In genomic region chr3:112378989-112379692, GRCh38 we compare ENCODE assay signal across 11 cellular contexts. TPM values are rescaled to one million over a fixed set of nuclear protein-coding genes. Genes with fewer than 3 reads are reported as not detected.
DNase-seq lines count a peak whose midpoint lies in the region; ATAC-seq and TF ChIP-seq lines count a peak whose summit lies in the region.
"Had no signal": no experiment of that assay in that cellular context is flagged by ENCODE, and none has a peak within 500 bp of the region (broad histone marks: within the 10 kb centered on the region; RNA-seq: fewer than 3 reads in every experiment).

No MANE protein-coding gene starts in this region.

- no peak for TF ChIP-seq CTCF in fibroblast of the aortic adventitia (IDR thresholded peaks at IDR 0.05; ENCODE audit: insufficient read depth, low read length)

- no peaks in the 10 kb centered on the region for H3K4me1 Mint-ChIP-seq in stimulated activated effector memory CD8-positive, alpha-beta T cell treated with anti-CD3 and anti-CD28 coated beads, Interleukin-12 subunit alpha, Interleukin-12 subunit beta, amount 100 ng/mL, for 72 hours

- DNase-seq in HS-5 (ENCODE audit: low read depth) (peak; percentile 80), SKM-1 (lab: John Stamatoyannopoulos, UW; ENCODE audit: unreplicated experiment) (peak; percentile 91), fibroblast of the aortic adventitia (ENCODE audit: low read depth) (peak; percentile 96), NCI-H526 treated with DMSO at 0.1 percent for 48 hours (lab: John Stamatoyannopoulos, UW) (no peak)
- peak; percentile 34 for DNase-seq in stimulated activated CD8-positive, alpha-beta memory T cell treated with anti-CD3 and anti-CD28 coated beads, Interleukin-4, amount 100 ng/mL, for 48 hours
- no peak for DNase-seq in stimulated activated effector memory CD8-positive, alpha-beta T cell treated with anti-CD3 and anti-CD28 coated beads, Interleukin-12 subunit alpha, Interleukin-12 subunit beta, amount 100 ng/mL, for 72 hours (ENCODE audit: low spot score in 2 of 2)
- DNase-seq in effector CD8-positive, alpha-beta T cell (lab: John Stamatoyannopoulos, UW): no peak
- DNase-seq: NCI-H1436 treated with DMSO at 0.1 percent for 48 hours; stimulated activated CD4-positive, alpha-beta T cell treated with anti-CD3 and anti-CD28 coated beads, Interleukin-12 subunit alpha, Interleukin-12 subunit beta, amount 100 ng/mL, for 4 hours; T-helper 1 cell had no signal

- no peak for ATAC-seq in stimulated activated effector memory CD8-positive, alpha-beta T cell treated with anti-CD3 and anti-CD28 coated beads, Interleukin-12 subunit alpha, Interleukin-12 subunit beta, amount 100 ng/mL, for 72 hours
- ATAC-seq in HG03159 (IDR thresholded peaks at IDR 0.05; ENCODE audit: unreplicated experiment): no peak

- no peak overlapping the region for H3K4me3 ChIP-seq in fibroblast of the aortic adventitia (ENCODE audit: low read depth, low read length)

- H3K4me3 Mint-ChIP-seq in stimulated activated effector memory CD8-positive, alpha-beta T cell treated with anti-CD3 and anti-CD28 coated beads, Interleukin-12 subunit alpha, Interleukin-12 subunit beta, amount 100 ng/mL, for 72 hours: no peak overlapping the region

- no peaks in the 10 kb centered on the region for H3K9me3 Mint-ChIP-seq in stimulated activated effector memory CD8-positive, alpha-beta T cell treated with anti-CD3 and anti-CD28 coated beads, Interleukin-12 subunit alpha, Interleukin-12 subunit beta, amount 100 ng/mL, for 72 hours

- no peaks in the 10 kb centered on the region for H3K36me3 Mint-ChIP-seq in stimulated activated effector memory CD8-positive, alpha-beta T cell treated with anti-CD3 and anti-CD28 coated beads, Interleukin-12 subunit alpha, Interleukin-12 subunit beta, amount 100 ng/mL, for 72 hours

- H3K27ac Mint-ChIP-seq in stimulated activated effector memory CD8-positive, alpha-beta T cell treated with anti-CD3 and anti-CD28 coated beads, Interleukin-12 subunit alpha, Interleukin-12 subunit beta, amount 100 ng/mL, for 72 hours: no peak overlapping the region

RNA-seq across cellular contexts. Expression of gene CD200, which starts 46.2 kb away (rescaled TPM):
- 3.3 and 3.7 TPM in 2 replicates for total RNA-seq in fibroblast of the aortic adventitia (ENCODE audit: low replicate concordance)

Comparison
In these comparisons a context has a peak if more than half of its experiments do, and no peak if none do; other contexts are left out.
1. DNase-seq: peak in HS-5 (single experiment), SKM-1 (single experiment), fibroblast of the aortic adventitia (single experiment) and stimulated activated CD8-positive, alpha-beta memory T cell treated with anti-CD3 and anti-CD28 coated beads, Interleukin-4, amount 100 ng/mL, for 48 hours (single experiment); none in stimulated activated effector memory CD8-positive, alpha-beta T cell treated with anti-CD3 and anti-CD28 coated beads, Interleukin-12 subunit alpha, Interleukin-12 subunit beta, amount 100 ng/mL, for 72 hours (0 of 2), NCI-H526 treated with DMSO at 0.1 percent for 48 hours (single experiment) and effector CD8-positive, alpha-beta T cell (single experiment).